ENCODE assay signal across 8 cellular contexts in the genomic region with DNA sequence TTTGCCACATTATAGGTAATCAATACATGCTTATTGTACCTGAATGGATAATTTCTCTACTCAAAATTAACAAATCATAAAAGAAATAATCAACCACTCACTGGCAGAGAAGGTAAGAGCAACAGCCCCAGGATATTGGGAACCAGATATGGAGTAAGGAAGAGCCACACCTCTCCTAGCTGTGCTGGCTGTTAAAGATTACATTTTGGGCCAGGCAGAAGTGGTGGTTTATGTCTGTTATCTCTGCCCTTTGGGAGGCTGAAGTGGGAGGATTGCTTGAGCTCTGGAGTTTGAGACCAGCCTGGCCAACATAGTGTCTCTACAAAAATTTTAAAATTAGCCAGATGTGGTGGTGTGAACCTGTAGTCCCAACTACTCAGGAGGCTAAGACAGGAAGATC. TPM values are rescaled to one million over a fixed set of nuclear protein-coding genes. Genes with fewer than 3 reads are reported as not detected.
"Had no signal": no experiment of that assay in that cellular context is flagged by ENCODE, and none has a peak within 500 bp of the region (broad histone marks: within the 10 kb centered on the region; RNA-seq: fewer than 3 reads in every experiment).

No MANE protein-coding gene starts in this region.

- FAIRE-seq: HepG2 had no signal

- DNase-seq: GM23248, GOT3, H7, HFFc6 had no signal

- ATAC-seq: HCT116, HepG2 had no signal

RNA-seq across cellular contexts. Expression of gene BHMT, which starts 56.4 kb away (rescaled TPM):
- total RNA-seq: GM23248, H4, HFFc6, HT1080 had no signal
